ENCODE assay signal across 8 cellular contexts in genomic region chr14:66371776-66372175, GRCh38.
"Had no signal": no experiment of that assay in that cellular context is flagged by ENCODE, and none has a peak within 500 bp of the region (broad histone marks: within the 10 kb centered on the region; RNA-seq: fewer than 3 reads in every experiment).

No MANE protein-coding gene starts in this region.

- DNase-seq: GDM1, GF-D8 had no signal

- ATAC-seq: GM12878 had no signal

- FAIRE-seq: G401.6, GM12878, GM12891, GM12892, GM18507, GM19239 had no signal

- H3K4me3 ChIP-seq: GM12878 had no signal
